Comparison of ENCODE assay signal across 18 cellular contexts in genomic region chr11:9446230-9446629, GRCh38. TPM values are rescaled to one million over a fixed set of nuclear protein-coding genes. Genes with fewer than 3 reads are reported as not detected.
DNase-seq lines count a peak whose midpoint lies in the region; ATAC-seq and TF ChIP-seq lines count a peak whose summit lies in the region.
"Had no signal": no experiment of that assay in that cellular context is flagged by ENCODE, and none has a peak within 500 bp of the region (broad histone marks: within the 10 kb centered on the region; RNA-seq: fewer than 3 reads in every experiment).

No MANE protein-coding gene starts in this region.

- H3K27ac ChIP-seq in CD8-positive, alpha-beta T cell (ENCODE audit: low read depth, low read length) = no peak overlapping the region
- H3K27ac ChIP-seq: KMS-11 had no signal

- no peak overlapping the region for H3K4me3 ChIP-seq in CD8-positive, alpha-beta T cell (ENCODE audit: low read depth, low read length)

- intact Hi-C loops in CD8-positive, alpha-beta T cell (cut with DNase I, micrococcal nuclease) = loop anchor here in 1 of 2 experiments (10.0 kb wide), 1 partner anchor 59 kb away; no protein-coding TSS in a partner anchor

- no peaks in the 10 kb centered on the region for H3K9me3 Mint-ChIP-seq in activated CD8-positive, alpha-beta memory T cell treated with anti-CD3 and anti-CD28 coated beads, Interleukin-2, amount 10 ng/mL, durations not matched to agents 7 days and 5 days (ENCODE audit: low read depth)
- H3K9me3 Mint-ChIP-seq in CD8-positive, alpha-beta T cell = no peaks in the 10 kb centered on the region
- H3K9me3 Mint-ChIP-seq in memory B cell = no peaks in the 10 kb centered on the region

- H3K4me1 Mint-ChIP-seq in activated CD8-positive, alpha-beta memory T cell treated with anti-CD3 and anti-CD28 coated beads, Interleukin-2, amount 10 ng/mL, durations not matched to agents 7 days and 5 days = peaks cover 5% of the 10 kb centered on the region
- no peaks in the 10 kb centered on the region for H3K4me1 Mint-ChIP-seq in CD8-positive, alpha-beta T cell (ENCODE audit: low read depth)
- H3K4me1 Mint-ChIP-seq in T-helper 17 cell (peaks cover 5% of the 10 kb centered on the region), memory B cell (no peaks in the 10 kb centered on the region)
- H3K4me1 Mint-ChIP-seq: H9 had no signal

- no peak for ATAC-seq in activated CD8-positive, alpha-beta memory T cell treated with anti-CD3 and anti-CD28 coated beads, Interleukin-2, amount 10 ng/mL, durations not matched to agents 7 days and 5 days
- ATAC-seq in CD8-positive, alpha-beta T cell = no peak
- ATAC-seq in T-helper 17 cell (peak; percentile 41), memory B cell (ENCODE audit: low read depth) (no peak), HG02610 (IDR thresholded peaks at IDR 0.05; ENCODE audit: unreplicated experiment) (no peak)
- ATAC-seq: SK-N-SH treated with all-trans-retinoic acid at 6 μM for 48 hours had no signal

- H3K27ac Mint-ChIP-seq in activated CD8-positive, alpha-beta memory T cell treated with anti-CD3 and anti-CD28 coated beads, Interleukin-2, amount 10 ng/mL, durations not matched to agents 7 days and 5 days = peak overlapping the region; percentile 48
- H3K27ac Mint-ChIP-seq in CD8-positive, alpha-beta T cell = peak overlapping the region; percentile 28
- H3K27ac Mint-ChIP-seq in T-helper 17 cell (peak overlapping the region; percentile 43), memory B cell (peak overlapping the region; percentile 17)

- no peaks in the 10 kb centered on the region for H3K4me1 ChIP-seq in CD8-positive, alpha-beta T cell (ENCODE audit: insufficient read depth, low read length)

- H3K36me3 ChIP-seq in CD8-positive, alpha-beta T cell (ENCODE audit: insufficient read depth, low read length) = peaks cover 13% of the 10 kb centered on the region

- DNase-seq in activated CD8-positive, alpha-beta memory T cell treated with anti-CD3 and anti-CD28 coated beads, Interleukin-2, amount 10 ng/mL, durations not matched to agents 7 days and 5 days = no peak
- DNase-seq in activated CD8-positive, alpha-beta memory T cell treated with anti-CD3 and anti-CD28 coated beads, Interleukin-2, amount 50 U/mL, for 4 hours = no peak
- no peak for DNase-seq in CD8-positive, alpha-beta T cell
- DNase-seq in T-helper 17 cell = no peak
- DNase-seq in memory B cell (ENCODE audit: low spot score in 2 of 2) = no peak
- DNase-seq in activated T-cell treated with anti-CD3 and anti-CD28 coated beads, Interleukin-2, amount 50 U/mL, for 48 hours = no peak
- no peak for DNase-seq in HK-2 (ENCODE audit: unreplicated experiment)
- DNase-seq: DMS79, H9, NCI-H1417 treated with DMSO at 0.1 percent for 48 hours, NCI-H187 treated with DMSO at 0.1 percent for 48 hours, NCI-H226, NCI-H524, NCI-H82, SHP77 had no signal

- TF ChIP-seq CTCF in CD8-positive, alpha-beta T cell (IDR thresholded peaks at IDR 0.05) = no peak

- no peaks in the 10 kb centered on the region for H3K27me3 ChIP-seq in CD8-positive, alpha-beta T cell (ENCODE audit: insufficient read depth, low read length)

- no peaks in the 10 kb centered on the region for H3K9me3 ChIP-seq in CD8-positive, alpha-beta T cell (ENCODE audit: low read length)
- H3K9me3 ChIP-seq in T-helper 17 cell (ENCODE audit: control insufficient read depth, low read length, poor library complexity, severe bottlenecking) = no peaks in the 10 kb centered on the region

- H3K36me3 Mint-ChIP-seq in activated CD8-positive, alpha-beta memory T cell treated with anti-CD3 and anti-CD28 coated beads, Interleukin-2, amount 10 ng/mL, durations not matched to agents 7 days and 5 days = peaks cover 48% of the 10 kb centered on the region
- peaks cover 48% of the 10 kb centered on the region for H3K36me3 Mint-ChIP-seq in CD8-positive, alpha-beta T cell
- H3K36me3 Mint-ChIP-seq in T-helper 17 cell (ENCODE audit: low read depth) (no peaks in the 10 kb centered on the region), memory B cell (peaks cover 13% of the 10 kb centered on the region)

- POLR2A ChIA-PET in CD8-positive, alpha-beta T cell (lab: Charles Lee) = no interaction called here

- no peaks in the 10 kb centered on the region for H3K27me3 Mint-ChIP-seq in activated CD8-positive, alpha-beta memory T cell treated with anti-CD3 and anti-CD28 coated beads, Interleukin-2, amount 10 ng/mL, durations not matched to agents 7 days and 5 days
- H3K27me3 Mint-ChIP-seq in CD8-positive, alpha-beta T cell (ENCODE audit: low read depth) = no peaks in the 10 kb centered on the region
- H3K27me3 Mint-ChIP-seq in T-helper 17 cell = no peaks in the 10 kb centered on the region
- H3K27me3 Mint-ChIP-seq in memory B cell = no peaks in the 10 kb centered on the region

- CTCF ChIA-PET in activated CD8-positive, alpha-beta memory T cell treated with anti-CD3 and anti-CD28 coated beads, Interleukin-2, amount 10 ng/mL, durations not matched to agents 7 days and 5 days (lab: Charles Lee) = no interaction called here
- CTCF ChIA-PET in CD8-positive, alpha-beta T cell (lab: Charles Lee) = no interaction called here

- no peak overlapping the region for H3K4me3 Mint-ChIP-seq in activated CD8-positive, alpha-beta memory T cell treated with anti-CD3 and anti-CD28 coated beads, Interleukin-2, amount 10 ng/mL, durations not matched to agents 7 days and 5 days
- no peak overlapping the region for H3K4me3 Mint-ChIP-seq in CD8-positive, alpha-beta T cell
- H3K4me3 Mint-ChIP-seq in T-helper 17 cell = no peak overlapping the region
- no peak overlapping the region for H3K4me3 Mint-ChIP-seq in memory B cell
- H3K4me3 Mint-ChIP-seq: H9 had no signal

RNA-seq across cellular contexts. Expression of gene ZNF143, which starts 14.6 kb away (rescaled TPM):
- total RNA-seq in activated CD8-positive, alpha-beta memory T cell treated with anti-CD3 and anti-CD28 coated beads, Interleukin-2, amount 10 ng/mL, durations not matched to agents 7 days and 5 days = 10 to 100 TPM; 39.5 to 44.2 TPM
- 10 to 100 TPM; 13.4 to 15.4 TPM for total RNA-seq in CD8-positive, alpha-beta T cell
- total RNA-seq in T-helper 17 cell = 10 to 100 TPM; 27.0 to 35.5 TPM
